ENCODE assay signal across 24 cellular contexts in genomic region chr7:103714377-103714927, GRCh38.
"Had no signal": no experiment of that assay in that cellular context is flagged by ENCODE, and none has a peak within 500 bp of the region (broad histone marks: within the 10 kb centered on the region; RNA-seq: fewer than 3 reads in every experiment).

No MANE protein-coding gene starts in this region.

- H3K27ac Mint-ChIP-seq: activated CD4-positive, alpha-beta memory T cell treated with anti-CD3 and anti-CD28 coated beads, Interleukin-2, amount 10 ng/mL, durations not matched to agents 7 days and 5 days; activated CD4-positive, alpha-beta T cell treated with anti-CD3 and anti-CD28 coated beads, Interleukin-2, amount 10 ng/mL, durations not matched to agents 24 days and 14 days; activated naive CD8-positive, alpha-beta T cell treated with anti-CD3 and anti-CD28 coated beads, Interleukin-2, amount 50 U/mL, for 24 hours; activated T-cell treated with anti-CD3 and anti-CD28 coated beads, Interleukin-2, amount 50 U/mL, for 72 hours; effector memory CD8-positive, alpha-beta T cell; immature natural killer cell; naive thymus-derived CD8-positive, alpha-beta T cell; neural progenitor cell had no signal

- H3K4me1 Mint-ChIP-seq: activated CD4-positive, alpha-beta memory T cell treated with anti-CD3 and anti-CD28 coated beads, Interleukin-2, amount 10 ng/mL, durations not matched to agents 7 days and 5 days; activated CD4-positive, alpha-beta T cell treated with anti-CD3 and anti-CD28 coated beads, Interleukin-2, amount 10 ng/mL, durations not matched to agents 24 days and 14 days; activated naive CD8-positive, alpha-beta T cell treated with anti-CD3 and anti-CD28 coated beads, Interleukin-2, amount 50 U/mL, for 24 hours; immature natural killer cell; naive thymus-derived CD8-positive, alpha-beta T cell had no signal

- H2AFZ ChIP-seq: hepatocyte, neural progenitor cell had no signal

- H3K27me3 ChIP-seq: body of pancreas, colonic mucosa, hepatocyte, left lung, neural progenitor cell, upper lobe of right lung had no signal

- H3K27me3 Mint-ChIP-seq: activated CD4-positive, alpha-beta T cell treated with anti-CD3 and anti-CD28 coated beads, Interleukin-2, amount 10 ng/mL, durations not matched to agents 24 days and 14 days; activated naive CD8-positive, alpha-beta T cell treated with anti-CD3 and anti-CD28 coated beads, Interleukin-2, amount 50 U/mL, for 24 hours had no signal

- H3K27ac ChIP-seq: body of pancreas, colonic mucosa, hepatocyte, left lung, neural progenitor cell, upper lobe of right lung, VCaP had no signal

- H3K9ac ChIP-seq: neural progenitor cell had no signal

- ATAC-seq: activated CD4-positive, CD25-positive, alpha-beta regulatory T cell treated with anti-CD3 and anti-CD28 coated beads, Interleukin-2, amount 50 U/mL, for 24 hours; activated naive CD8-positive, alpha-beta T cell treated with anti-CD3 and anti-CD28 coated beads, Interleukin-2, amount 50 U/mL, for 24 hours; activated T-cell treated with anti-CD3 and anti-CD28 coated beads, Interleukin-2, amount 50 U/mL, for 72 hours; body of pancreas; effector memory CD8-positive, alpha-beta T cell; esophagus mucosa; left lung; naive thymus-derived CD8-positive, alpha-beta T cell; stimulated activated naive CD8-positive, alpha-beta T cell treated with anti-CD3 and anti-CD28 coated beads, Interleukin-15, Interleukin-2, amounts not matched to agents 100 U/mL and 50 U/mL, for 24 hours; upper lobe of right lung had no signal

- H3K9me3 ChIP-seq: body of pancreas, colonic mucosa, left lung, upper lobe of right lung had no signal

- DNase-seq: activated CD4-positive, alpha-beta memory T cell treated with anti-CD3 and anti-CD28 coated beads, Interleukin-2, amount 10 ng/mL, durations not matched to agents 7 days and 5 days; activated CD4-positive, alpha-beta T cell treated with anti-CD3 and anti-CD28 coated beads, Interleukin-2, amount 10 ng/mL, durations not matched to agents 24 days and 14 days; activated effector memory CD4-positive, alpha-beta T cell treated with anti-CD3 and anti-CD28 coated beads, Interleukin-2, amount 50 U/mL, for 16 hours; activated naive CD4-positive, alpha-beta T cell treated with anti-CD3 and anti-CD28 coated beads, Interleukin-2, amount 50 U/mL, for 16 hours; activated naive CD8-positive, alpha-beta T cell treated with anti-CD3 and anti-CD28 coated beads, Interleukin-2, amount 50 U/mL, for 24 hours; activated T-cell treated with anti-CD3 and anti-CD28 coated beads, Interleukin-2, amount 50 U/mL, for 72 hours; body of pancreas; colonic mucosa; effector memory CD8-positive, alpha-beta T cell; foreskin melanocyte; immature natural killer cell; kidney glomerular epithelial cell; left lung; naive thymus-derived CD8-positive, alpha-beta T cell; stimulated activated CD4-positive, alpha-beta T cell treated with anti-CD3 and anti-CD28 coated beads, Interleukin-4, amount 100 ng/mL, for 24 hours; stimulated activated naive CD8-positive, alpha-beta T cell treated with anti-CD3 and anti-CD28 coated beads, Interleukin-15, Interleukin-2, amounts not matched to agents 100 U/mL and 50 U/mL, for 24 hours; upper lobe of right lung had no signal

- H3K9me3 Mint-ChIP-seq: activated CD4-positive, alpha-beta memory T cell treated with anti-CD3 and anti-CD28 coated beads, Interleukin-2, amount 10 ng/mL, durations not matched to agents 7 days and 5 days; activated CD4-positive, alpha-beta T cell treated with anti-CD3 and anti-CD28 coated beads, Interleukin-2, amount 10 ng/mL, durations not matched to agents 24 days and 14 days; activated naive CD8-positive, alpha-beta T cell treated with anti-CD3 and anti-CD28 coated beads, Interleukin-2, amount 50 U/mL, for 24 hours; activated T-cell treated with anti-CD3 and anti-CD28 coated beads, Interleukin-2, amount 50 U/mL, for 72 hours; immature natural killer cell; naive thymus-derived CD8-positive, alpha-beta T cell; neural progenitor cell had no signal

- H3K36me3 ChIP-seq: colonic mucosa, left lung, neural progenitor cell, upper lobe of right lung had no signal

- H3K36me3 Mint-ChIP-seq: immature natural killer cell; naive thymus-derived CD8-positive, alpha-beta T cell; neural progenitor cell had no signal

- H3K4me2 ChIP-seq: hepatocyte, neural progenitor cell had no signal

- H3K4me3 ChIP-seq: body of pancreas, colonic mucosa, dorsolateral prefrontal cortex, hepatocyte, left lung, lung, neural progenitor cell, upper lobe of right lung had no signal

- H3K4me3 Mint-ChIP-seq: activated CD4-positive, alpha-beta memory T cell treated with anti-CD3 and anti-CD28 coated beads, Interleukin-2, amount 10 ng/mL, durations not matched to agents 7 days and 5 days; activated CD4-positive, alpha-beta T cell treated with anti-CD3 and anti-CD28 coated beads, Interleukin-2, amount 10 ng/mL, durations not matched to agents 24 days and 14 days; activated naive CD8-positive, alpha-beta T cell treated with anti-CD3 and anti-CD28 coated beads, Interleukin-2, amount 50 U/mL, for 24 hours; activated T-cell treated with anti-CD3 and anti-CD28 coated beads, Interleukin-2, amount 50 U/mL, for 72 hours; effector memory CD8-positive, alpha-beta T cell; immature natural killer cell; naive thymus-derived CD8-positive, alpha-beta T cell; neural progenitor cell had no signal

- H3K4me1 ChIP-seq: body of pancreas, colonic mucosa, left lung, neural progenitor cell, upper lobe of right lung had no signal
